20 cellular contexts compared by ENCODE assay signal in the genomic region with DNA sequence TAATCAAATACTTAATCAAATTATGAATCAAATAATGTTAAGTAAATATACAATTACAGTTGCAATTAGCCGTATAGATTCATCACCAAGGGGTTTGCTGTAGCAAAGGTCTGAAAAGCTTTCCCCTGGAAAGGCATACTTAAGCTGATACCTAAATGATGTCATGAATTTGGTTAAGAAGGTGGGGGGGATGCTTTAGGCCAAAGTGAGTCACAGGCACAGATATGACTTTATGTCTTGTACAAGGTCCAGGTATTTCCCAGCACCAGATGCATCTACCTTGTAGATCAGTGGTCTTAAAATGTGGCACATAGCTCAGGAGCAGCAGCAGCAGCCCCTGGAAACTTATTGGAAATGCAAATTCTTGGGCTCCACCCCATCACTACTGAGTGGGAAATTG.
DNase-seq lines count a peak whose midpoint lies in the region; ATAC-seq, FAIRE-seq and TF ChIP-seq lines count a peak whose summit lies in the region.
"Had no signal": no experiment of that assay in that cellular context is flagged by ENCODE, and none has a peak within 500 bp of the region (broad histone marks: within the 10 kb centered on the region; RNA-seq: fewer than 3 reads in every experiment).

No MANE protein-coding gene starts in this region.

- peaks cover 16% of the 10 kb centered on the region for H3K27me3 Mint-ChIP-seq in activated CD8-positive, alpha-beta T cell treated with anti-CD3 and anti-CD28 coated beads for 36 hours
- no peaks in the 10 kb centered on the region for H3K27me3 Mint-ChIP-seq in activated CD8-positive, alpha-beta T cell treated with anti-CD3 and anti-CD28 coated beads, Interleukin-2, amount 10 ng/mL, durations not matched to agents 7 days and 5 days (ENCODE audit: low read depth)
- no peaks in the 10 kb centered on the region for H3K27me3 Mint-ChIP-seq in activated T-helper 2 cell treated with anti-CD3 and anti-CD28 coated beads, Interferon-gamma antibody, Interleukin-2, Interleukin-4, amounts not matched to agents 10 μg/mL and 5 μg/mL and 100 μg/mL, durations not matched to agents 14 hours and 24 hours and 36 hours (ENCODE audit: low read depth)
- peaks cover 21 to 34% of the 10 kb centered on the region in 2 donors for H3K27me3 Mint-ChIP-seq in effector memory CD8-positive, alpha-beta T cell
- H3K27me3 Mint-ChIP-seq: activated B cell treated with CpG ODN at 0.5 μM for 24 hours had no signal

- CTCF ChIA-PET in activated CD8-positive, alpha-beta T cell treated with anti-CD3 and anti-CD28 coated beads for 36 hours (lab: Charles Lee): no interaction called here
- CTCF ChIA-PET in activated CD8-positive, alpha-beta T cell treated with anti-CD3 and anti-CD28 coated beads, Interleukin-2, amount 10 ng/mL, durations not matched to agents 7 days and 5 days (lab: Charles Lee): no interaction called here
- CTCF ChIA-PET in H1 (lab: Charles Lee; ENCODE audit: partially characterized antibody): interaction anchor here (1.6 kb wide), 1 partner anchor 20 kb away, joined by 3 read pairs; no protein-coding TSS in a partner anchor

- H2AK5ac ChIP-seq in H1 (ENCODE audit: low read depth, low read length): no peak overlapping the region; the same call in 1 of the 2 replicates

- peak overlapping the region; percentile 89; the same call in 1 of the 2 replicates for H2BK12ac ChIP-seq in H1 (ENCODE audit: low read depth, low read length)

- H4K20me1 ChIP-seq in H1 (replicated peaks in 1 of 2; ENCODE audit: control insufficient read depth in 1 of 2, insufficient read depth in 2 of 2, low read length in 2 of 2) (no peaks in the 10 kb centered on the region), smooth muscle cell (ENCODE audit: low read depth) (no peaks in the 10 kb centered on the region)
- H4K20me1 ChIP-seq: BLaER1 treated with 17β-estradiol and CSF1 and Interleukin-3, amounts not matched to agents 10 nM and 100 nM had no signal

- no peaks in the 10 kb centered on the region for H3K9me3 Mint-ChIP-seq in activated CD8-positive, alpha-beta T cell treated with anti-CD3 and anti-CD28 coated beads for 36 hours
- H3K9me3 Mint-ChIP-seq in activated CD8-positive, alpha-beta T cell treated with anti-CD3 and anti-CD28 coated beads, Interleukin-2, amount 10 ng/mL, durations not matched to agents 7 days and 5 days (ENCODE audit: insufficient read depth): no peaks in the 10 kb centered on the region
- H3K9me3 Mint-ChIP-seq in activated T-helper 2 cell treated with anti-CD3 and anti-CD28 coated beads, Interferon-gamma antibody, Interleukin-2, Interleukin-4, amounts not matched to agents 10 μg/mL and 5 μg/mL and 100 μg/mL, durations not matched to agents 14 hours and 24 hours and 36 hours: no peaks in the 10 kb centered on the region
- no peaks in the 10 kb centered on the region for H3K9me3 Mint-ChIP-seq in effector memory CD8-positive, alpha-beta T cell
- H3K9me3 Mint-ChIP-seq: natural killer cell treated with Interleukin-12 subunit alpha and Interleukin-12 subunit beta and Interleukin-15 and Interleukin-18, amount 100 ng/mL, for 72 hours had no signal

- no peak for TF ChIP-seq EP300 in H1 (IDR thresholded peaks at IDR 0.05; ENCODE audit: borderline replicate concordance in 1 of 2, low read depth in 2 of 2, low read length in 2 of 2)

- H3K79me1 ChIP-seq in H1 (ENCODE audit: low read depth, low read length): no peaks in the 10 kb centered on the region

- H3K9me3 ChIP-seq in HUES6 (ENCODE audit: control insufficient read depth, insufficient read depth, low read depth, low read length): peaks cover 2% of the 10 kb centered on the region; the same call in 1 of the 2 replicates
- no peaks in the 10 kb centered on the region for H3K9me3 ChIP-seq in H1 (ENCODE audit: insufficient read depth in 2 of 2, low read depth in 1 of 2, low read length in 1 of 2)
- no peaks in the 10 kb centered on the region for H3K9me3 ChIP-seq in smooth muscle cell (replicated peaks; ENCODE audit: low read depth)
- H3K9me3 ChIP-seq: Peyer's patch, upper lobe of left lung had no signal

- H3K36me3 ChIP-seq in HUES6 (ENCODE audit: control insufficient read depth, insufficient read depth, low read length) (no peaks in the 10 kb centered on the region), H1 (ENCODE audit: control insufficient read depth in 2 of 4, insufficient read depth in 4 of 4, low read length in 3 of 4) (no peaks in the 10 kb centered on the region), smooth muscle cell (ENCODE audit: low read depth) (no peaks in the 10 kb centered on the region)
- H3K36me3 ChIP-seq: BLaER1 treated with 17β-estradiol and CSF1 and Interleukin-3, amounts not matched to agents 10 nM and 100 nM; Peyer's patch; upper lobe of left lung had no signal

- H4K5ac ChIP-seq in H1 (ENCODE audit: insufficient read length, low read depth, low read length): peak overlapping the region; percentile 30

- DNase-seq in activated CD8-positive, alpha-beta T cell treated with anti-CD3 and anti-CD28 coated beads for 36 hours: peak; percentile 5
- no peak for DNase-seq in activated CD8-positive, alpha-beta T cell treated with anti-CD3 and anti-CD28 coated beads, Interleukin-2, amount 10 ng/mL, durations not matched to agents 7 days and 5 days
- DNase-seq in H1 (ENCODE audit: low read depth in 1 of 2, low spot score in 2 of 2) (no peak), smooth muscle cell (lab: John Stamatoyannopoulos, UW; ENCODE audit: unreplicated experiment) (no peak), ecto neural progenitor cell (ENCODE audit: low spot score) (no peak)
- DNase-seq in activated T-helper 2 cell treated with anti-CD3 and anti-CD28 coated beads, Interferon-gamma antibody, Interleukin-2, Interleukin-4, amounts not matched to agents 10 μg/mL and 5 μg/mL and 100 μg/mL, durations not matched to agents 14 hours and 24 hours and 36 hours (ENCODE audit: low spot score): no peak
- no peak for DNase-seq in effector memory CD8-positive, alpha-beta T cell
- DNase-seq: activated B cell treated with CpG ODN at 0.5 μM for 24 hours, activated gamma-delta T cell treated with Interleukin-2 at 50 U/mL for 16 hours, endodermal cell, hippocampal formation, NCI-H2029, Peyer's patch, upper lobe of left lung had no signal

- peak overlapping the region; percentile 91 for H2BK20ac ChIP-seq in H1 (ENCODE audit: low read length)

- H3K36me3 Mint-ChIP-seq in activated CD8-positive, alpha-beta T cell treated with anti-CD3 and anti-CD28 coated beads for 36 hours (ENCODE audit: low read depth): no peaks in the 10 kb centered on the region
- H3K36me3 Mint-ChIP-seq in activated CD8-positive, alpha-beta T cell treated with anti-CD3 and anti-CD28 coated beads, Interleukin-2, amount 10 ng/mL, durations not matched to agents 7 days and 5 days (ENCODE audit: low read depth): no peaks in the 10 kb centered on the region
- H3K36me3 Mint-ChIP-seq in activated T-helper 2 cell treated with anti-CD3 and anti-CD28 coated beads, Interferon-gamma antibody, Interleukin-2, Interleukin-4, amounts not matched to agents 10 μg/mL and 5 μg/mL and 100 μg/mL, durations not matched to agents 14 hours and 24 hours and 36 hours (ENCODE audit: low read depth): no peaks in the 10 kb centered on the region
- H3K36me3 Mint-ChIP-seq in effector memory CD8-positive, alpha-beta T cell (ENCODE audit: insufficient read depth): no peaks in the 10 kb centered on the region
- H3K36me3 Mint-ChIP-seq: natural killer cell treated with Interleukin-12 subunit alpha and Interleukin-12 subunit beta and Interleukin-15 and Interleukin-18, amount 100 ng/mL, for 72 hours had no signal

- no peak for TF ChIP-seq POLR2A in H1 (IDR thresholded peaks at IDR 0.05; ENCODE audit: control extremely low read depth in 1 of 2, low read depth in 2 of 2, low read length in 2 of 2)

- H2BK5ac ChIP-seq in H1 (ENCODE audit: low read depth, low read length): peak overlapping the region; percentile 88; the same call in 1 of the 2 replicates

- H3K4me3 ChIP-seq in HUES6 (ENCODE audit: low read depth, low read length) (no peak overlapping the region), H1 (ENCODE audit: extremely low read depth in 1 of 4, insufficient read depth in 2 of 4, low read depth in 3 of 4, low read length in 4 of 4) (no peak overlapping the region), smooth muscle cell (no peak overlapping the region)
- H3K4me3 ChIP-seq: BLaER1 treated with 17β-estradiol and CSF1 and Interleukin-3, amounts not matched to agents 10 nM and 100 nM; GM12878; Peyer's patch; SK-N-MC; upper lobe of left lung had no signal

- H4K8ac ChIP-seq in H1 (ENCODE audit: extremely low read depth, insufficient read depth, low read length): no peak overlapping the region

- H2BK120ac ChIP-seq in H1 (replicated peaks; ENCODE audit: low read depth, low read length): peak overlapping the region; percentile 95

- intact Hi-C loops in activated CD8-positive, alpha-beta T cell treated with anti-CD3 and anti-CD28 coated beads for 36 hours (cut with micrococcal nuclease): no loop called here
- intact Hi-C loops in activated T-helper 2 cell treated with anti-CD3 and anti-CD28 coated beads, Interferon-gamma antibody, Interleukin-2, Interleukin-4, amounts not matched to agents 10 μg/mL and 5 μg/mL and 100 μg/mL, durations not matched to agents 14 hours and 24 hours and 36 hours (cut with micrococcal nuclease): no loop called here

- H3K4me1 ChIP-seq in HUES6 (ENCODE audit: control insufficient read depth, insufficient read depth, low read length) (peaks cover 48% of the 10 kb centered on the region), H1 (replicated peaks in 1 of 4; ENCODE audit: control insufficient read depth in 3 of 4, insufficient read depth in 4 of 4, low read length in 3 of 4) (peaks cover 9 to 19% (median 12%) of the 10 kb centered on the region in 4 experiments), smooth muscle cell (ENCODE audit: low read depth) (peaks cover 13% of the 10 kb centered on the region)
- H3K4me1 ChIP-seq: Peyer's patch, upper lobe of left lung had no signal

- H3K27me3 ChIP-seq in HUES6 (ENCODE audit: control insufficient read depth, insufficient read depth, low read length) (no peaks in the 10 kb centered on the region), H1 (replicated peaks in 1 of 4; ENCODE audit: control insufficient read depth in 3 of 4, extremely low read depth in 1 of 4, insufficient read depth in 3 of 4, low read length in 3 of 4) (peaks cover 0 to 2% (median 0%) of the 10 kb centered on the region in 4 experiments; a peak in 1 of 7 replicates), smooth muscle cell (ENCODE audit: low read depth) (no peaks in the 10 kb centered on the region)
- H3K27me3 ChIP-seq: BLaER1 treated with 17β-estradiol and CSF1 and Interleukin-3, amounts not matched to agents 10 nM and 100 nM; Peyer's patch; upper lobe of left lung had no signal

- H3K27ac ChIP-seq in HUES6 (ENCODE audit: low read depth, low read length) (peak overlapping the region; percentile 93; the same call in 1 of the 2 replicates), H1 (ENCODE audit: low read depth, low read length) (no peak overlapping the region), smooth muscle cell (ENCODE audit: low read depth) (peak overlapping the region; percentile 56)
- H3K27ac ChIP-seq: Peyer's patch, SK-N-MC, upper lobe of left lung had no signal

- H2BK15ac ChIP-seq in H1 (ENCODE audit: low read length): no peak overlapping the region

- no peak overlapping the region; a peak in 1 of 4 replicates for H3K4me2 ChIP-seq in H1 (ENCODE audit: insufficient read depth in 1 of 2, low read depth in 2 of 2, low read length in 2 of 2)
- no peak overlapping the region for H3K4me2 ChIP-seq in smooth muscle cell

- H3K4me1 Mint-ChIP-seq in activated CD8-positive, alpha-beta T cell treated with anti-CD3 and anti-CD28 coated beads for 36 hours (ENCODE audit: low read depth): no peaks in the 10 kb centered on the region
- no peaks in the 10 kb centered on the region for H3K4me1 Mint-ChIP-seq in activated CD8-positive, alpha-beta T cell treated with anti-CD3 and anti-CD28 coated beads, Interleukin-2, amount 10 ng/mL, durations not matched to agents 7 days and 5 days (ENCODE audit: low read depth)
- no peaks in the 10 kb centered on the region for H3K4me1 Mint-ChIP-seq in activated T-helper 2 cell treated with anti-CD3 and anti-CD28 coated beads, Interferon-gamma antibody, Interleukin-2, Interleukin-4, amounts not matched to agents 10 μg/mL and 5 μg/mL and 100 μg/mL, durations not matched to agents 14 hours and 24 hours and 36 hours (ENCODE audit: low read depth)
- peaks cover 0 to 2% of the 10 kb centered on the region in 2 donors for H3K4me1 Mint-ChIP-seq in effector memory CD8-positive, alpha-beta T cell (ENCODE audit: low read depth in 2 of 2)
- H3K4me1 Mint-ChIP-seq: activated B cell treated with CpG ODN at 0.5 μM for 24 hours had no signal

- no peak for TF ChIP-seq RAD21 in H1 (IDR thresholded peaks at IDR 0.05 in 1 of 2, conservative IDR thresholded peaks at IDR 0.05 in 1 of 2; ENCODE audit: low read depth in 2 of 2, low read length in 2 of 2)

- H3K14ac ChIP-seq in H1 (ENCODE audit: insufficient read length): no peak overlapping the region

- no peaks in the 10 kb centered on the region for H3K23me2 ChIP-seq in H1 (ENCODE audit: low read depth, low read length)

- H2AFZ ChIP-seq in H1 (ENCODE audit: low read length) (no peak overlapping the region), smooth muscle cell (ENCODE audit: low read depth) (no peak overlapping the region)

- H3K9ac ChIP-seq in HUES6 (ENCODE audit: low read length) (peak overlapping the region; percentile 5), H1 (replicated peaks in 1 of 4; ENCODE audit: extremely low read depth in 1 of 4, low read depth in 3 of 4, low read length in 3 of 4) (no peak overlapping the region), smooth muscle cell (ENCODE audit: low read depth) (no peak overlapping the region)
- H3K9ac ChIP-seq: BLaER1 treated with 17β-estradiol and CSF1 and Interleukin-3, amounts not matched to agents 10 nM and 100 nM had no signal

- no peak for ATAC-seq in activated CD8-positive, alpha-beta T cell treated with anti-CD3 and anti-CD28 coated beads for 36 hours
- no peak for ATAC-seq in activated CD8-positive, alpha-beta T cell treated with anti-CD3 and anti-CD28 coated beads, Interleukin-2, amount 10 ng/mL, durations not matched to agents 7 days and 5 days
- ATAC-seq in effector memory CD8-positive, alpha-beta T cell (replicated peaks): no peak
- ATAC-seq: GM12878 had no signal

- no peaks in the 10 kb centered on the region for H3K79me2 ChIP-seq in H1 (ENCODE audit: control insufficient read depth in 1 of 2, insufficient read depth in 2 of 2, low read length in 2 of 2)
- no peaks in the 10 kb centered on the region for H3K79me2 ChIP-seq in smooth muscle cell (ENCODE audit: low read depth)

- H3K23ac ChIP-seq in H1 (ENCODE audit: insufficient read length): no peak overlapping the region

- H4K91ac ChIP-seq in H1 (replicated peaks; ENCODE audit: insufficient read length, low read length): peak overlapping the region; percentile 94

- H3K4me3 Mint-ChIP-seq in activated CD8-positive, alpha-beta T cell treated with anti-CD3 and anti-CD28 coated beads for 36 hours: no peak overlapping the region
- no peak overlapping the region for H3K4me3 Mint-ChIP-seq in activated CD8-positive, alpha-beta T cell treated with anti-CD3 and anti-CD28 coated beads, Interleukin-2, amount 10 ng/mL, durations not matched to agents 7 days and 5 days
- no peak overlapping the region for H3K4me3 Mint-ChIP-seq in activated T-helper 2 cell treated with anti-CD3 and anti-CD28 coated beads, Interferon-gamma antibody, Interleukin-2, Interleukin-4, amounts not matched to agents 10 μg/mL and 5 μg/mL and 100 μg/mL, durations not matched to agents 14 hours and 24 hours and 36 hours (ENCODE audit: low read depth)
- no peak overlapping the region for H3K4me3 Mint-ChIP-seq in effector memory CD8-positive, alpha-beta T cell
- H3K4me3 Mint-ChIP-seq: activated B cell treated with CpG ODN at 0.5 μM for 24 hours; endodermal cell; natural killer cell treated with Interleukin-12 subunit alpha and Interleukin-12 subunit beta and Interleukin-15 and Interleukin-18, amount 100 ng/mL, for 72 hours had no signal

- H3K56ac ChIP-seq in H1 (replicated peaks; ENCODE audit: insufficient read length, low read depth, low read length): no peak overlapping the region

- POLR2A ChIA-PET in activated CD8-positive, alpha-beta T cell treated with anti-CD3 and anti-CD28 coated beads for 36 hours (lab: Charles Lee): no interaction called here
- POLR2A ChIA-PET in activated CD8-positive, alpha-beta T cell treated with anti-CD3 and anti-CD28 coated beads, Interleukin-2, amount 10 ng/mL, durations not matched to agents 7 days and 5 days (lab: Charles Lee): no interaction called here
- POLR2A ChIA-PET in H1 (lab: Charles Lee; ENCODE audit: partially characterized antibody): no interaction called here

- no peak for TF ChIP-seq CTCF in activated CD8-positive, alpha-beta T cell treated with anti-CD3 and anti-CD28 coated beads for 36 hours (IDR thresholded peaks at IDR 0.05)
- TF ChIP-seq CTCF in H1 (IDR thresholded peaks at IDR 0.05; ENCODE audit: control extremely low read depth in 1 of 3, insufficient read depth in 1 of 3, low read depth in 1 of 3, low read length in 3 of 3) (no peak), smooth muscle cell (IDR thresholded peaks at IDR 0.05; ENCODE audit: borderline replicate concordance, insufficient read depth, poor library complexity, severe bottlenecking) (no peak)

- no peak overlapping the region for H3K4ac ChIP-seq in H1 (replicated peaks; ENCODE audit: insufficient read length, low read depth, low read length)

- WGBS in H1 (ENCODE audit: extremely low coverage in 1 of 2, insufficient coverage in 1 of 2, insufficient read length in 1 of 2, insufficient replicate concordance in 2 of 2, low coverage in 1 of 2, low lambda C conversion rate in 2 of 2, missing lambda C conversion rate in 1 of 2), 2 experiments: 96% methylated on average over 1 of the region's 1 CpG; no CpG with 5 or more reads in 1 of the 2 experiments
- WGBS in smooth muscle cell (ENCODE audit: low lambda C conversion rate): 84% methylated on average over 1 of the region's 1 CpG

- no peak for FAIRE-seq in H1 (lab: Jason Lieb, UNC)
- FAIRE-seq: A204.1, GM12878 had no signal

- H3K27ac Mint-ChIP-seq in activated CD8-positive, alpha-beta T cell treated with anti-CD3 and anti-CD28 coated beads for 36 hours: no peak overlapping the region
- no peak overlapping the region for H3K27ac Mint-ChIP-seq in activated CD8-positive, alpha-beta T cell treated with anti-CD3 and anti-CD28 coated beads, Interleukin-2, amount 10 ng/mL, durations not matched to agents 7 days and 5 days
- H3K27ac Mint-ChIP-seq in activated T-helper 2 cell treated with anti-CD3 and anti-CD28 coated beads, Interferon-gamma antibody, Interleukin-2, Interleukin-4, amounts not matched to agents 10 μg/mL and 5 μg/mL and 100 μg/mL, durations not matched to agents 14 hours and 24 hours and 36 hours: no peak overlapping the region
- H3K27ac Mint-ChIP-seq in effector memory CD8-positive, alpha-beta T cell: no peak overlapping the region
- H3K27ac Mint-ChIP-seq: activated B cell treated with CpG ODN at 0.5 μM for 24 hours; endodermal cell; natural killer cell treated with Interleukin-12 subunit alpha and Interleukin-12 subunit beta and Interleukin-15 and Interleukin-18, amount 100 ng/mL, for 72 hours had no signal

- no peaks in the 10 kb centered on the region for H3F3A ChIP-seq in smooth muscle cell (ENCODE audit: low read depth)

- no peak overlapping the region for H3K18ac ChIP-seq in H1 (ENCODE audit: extremely low read depth, low read length)
